In the genomic region with DNA sequence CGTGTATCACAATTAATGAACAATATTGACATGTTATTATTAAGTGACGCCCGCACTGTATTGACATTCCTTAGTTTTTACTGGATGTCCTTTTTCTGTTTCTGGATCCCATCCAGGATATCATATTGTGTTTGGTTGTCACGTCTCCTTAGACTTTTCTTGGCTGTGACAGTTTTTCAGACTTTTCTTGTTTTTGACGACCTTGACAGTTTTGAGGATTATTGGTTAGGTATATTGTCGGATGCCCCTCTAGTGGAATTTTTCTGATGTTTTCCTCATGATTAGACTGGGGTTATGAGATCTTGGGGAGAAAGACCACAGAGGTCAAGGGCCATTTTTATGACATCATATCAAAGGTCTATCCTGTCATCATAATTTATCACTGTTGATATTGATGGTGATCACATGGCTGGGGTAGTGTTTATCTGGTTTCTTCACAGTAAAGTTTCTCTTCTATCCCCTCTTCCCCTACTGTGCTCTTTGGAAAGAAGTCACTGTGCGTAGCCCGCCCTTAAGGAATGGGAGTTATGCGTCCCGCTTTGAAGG, we compare ENCODE assay signal across 19 cellular contexts. TPM values are rescaled to one million over a fixed set of nuclear protein-coding genes. Genes with fewer than 3 reads are reported as not detected.
A peak's percentile ranks its signal among the peaks of the same experiment; 100 is the strongest.
DNase-seq lines count a peak whose midpoint lies in the region; ATAC-seq, FAIRE-seq and TF ChIP-seq lines count a peak whose summit lies in the region.
"Had no signal": no experiment of that assay in that cellular context is flagged by ENCODE, and none has a peak within 500 bp of the region (broad histone marks: within the 10 kb centered on the region; RNA-seq: fewer than 3 reads in every experiment).

No MANE protein-coding gene starts in this region.

- H3K79me1 ChIP-seq in IMR-90 (ENCODE audit: low read depth in 1 of 2, low read length in 2 of 2) = peaks cover 27 to 35% of the 10 kb centered on the region in 2 experiments
- peaks cover 5% of the 10 kb centered on the region for H3K79me1 ChIP-seq in mesendoderm (ENCODE audit: low read length)

- no peak overlapping the region for H3K4me3 ChIP-seq in A549
- H3K4me3 ChIP-seq in Caco-2 (ENCODE audit: low read depth, low read length) = no peak overlapping the region
- no peak overlapping the region for H3K4me3 ChIP-seq in IMR-90 (ENCODE audit: insufficient read depth, low read depth, low read length)
- H3K4me3 ChIP-seq in mesendoderm (ENCODE audit: low read length) = no peak overlapping the region
- no peak overlapping the region for H3K4me3 ChIP-seq in gastrocnemius medialis
- H3K4me3 ChIP-seq: BLaER1 had no signal

- no TSS peak for BruUV-seq in Caco-2 (replicated peaks; lab: Mats Ljungman, UMichigan)
- no TSS peak for BruUV-seq in IMR-90 (replicated peaks; lab: Mats Ljungman, UMichigan)

- no peak overlapping the region for H2BK15ac ChIP-seq in IMR-90 (ENCODE audit: low read depth, low read length)
- H2BK15ac ChIP-seq in mesendoderm (replicated peaks; ENCODE audit: low read depth) = no peak overlapping the region

- peak overlapping the region; percentile 44 for H3K27ac Mint-ChIP-seq in Caco-2 (ENCODE audit: unreplicated experiment)
- H3K27ac Mint-ChIP-seq: B cell; CD8-positive, alpha-beta T cell had no signal

- H3K9me3 ChIP-seq in A549 (no peaks in the 10 kb centered on the region), Caco-2 (no peaks in the 10 kb centered on the region), IMR-90 (ENCODE audit: control insufficient read depth, insufficient read depth, low read length) (no peaks in the 10 kb centered on the region), gastrocnemius medialis (no peaks in the 10 kb centered on the region)
- H3K9me3 ChIP-seq: BLaER1 had no signal

- no peaks in the 10 kb centered on the region for H3K9me3 Mint-ChIP-seq in Caco-2 (ENCODE audit: unreplicated experiment)
- H3K9me3 Mint-ChIP-seq: CD4-positive, CD25-positive, alpha-beta regulatory T cell; CD8-positive, alpha-beta T cell had no signal

- FAIRE-seq in A549 (lab: Jason Lieb, UNC) = no peak
- FAIRE-seq: G401.6, GM12892, H1 had no signal

- H4K8ac ChIP-seq in IMR-90 (ENCODE audit: low read depth in 2 of 2, low read length in 2 of 2) (no peak overlapping the region), mesendoderm (ENCODE audit: low read depth, low read length) (no peak overlapping the region)

- TF ChIP-seq POLR2A in A549 (IDR thresholded peaks at IDR 0.05; ENCODE audit: low read length) (no peak), IMR-90 (IDR thresholded peaks at IDR 0.05; ENCODE audit: low read depth, low read length) (no peak), gastrocnemius medialis (IDR thresholded peaks at IDR 0.05) (no peak)

- DNase-seq in A549 (ENCODE audit: low read depth in 1 of 2, low spot score in 1 of 2) = no peak
- DNase-seq in Caco-2 = no peak
- DNase-seq in IMR-90 = no peak
- DNase-seq in mesendoderm = peak; percentile 33
- no peak for DNase-seq in gastrocnemius medialis
- DNase-seq in DMS 273 (lab: John Stamatoyannopoulos, UW; ENCODE audit: unreplicated experiment) = no peak
- DNase-seq: Calu3; CD4-positive, CD25-positive, alpha-beta regulatory T cell; CD8-positive, alpha-beta T cell; DMS153; DND-41; H7; HCEC 1CT had no signal

- H3K4ac ChIP-seq in IMR-90 (ENCODE audit: low read depth, low read length) (no peak overlapping the region), mesendoderm (ENCODE audit: low read depth, low read length) (no peak overlapping the region)

- peaks cover 47% of the 10 kb centered on the region for H3K36me3 Mint-ChIP-seq in Caco-2 (ENCODE audit: insufficient read depth, unreplicated experiment)

- no peaks in the 10 kb centered on the region for H3K27me3 ChIP-seq in Caco-2 (replicated peaks; ENCODE audit: control insufficient read depth, insufficient read depth, low read length)
- H3K27me3 ChIP-seq in IMR-90 (ENCODE audit: control insufficient read depth, insufficient read depth, low read length) = no peaks in the 10 kb centered on the region
- H3K27me3 ChIP-seq in mesendoderm (ENCODE audit: insufficient read depth, low read length, poor library complexity) = no peaks in the 10 kb centered on the region
- H3K27me3 ChIP-seq in gastrocnemius medialis = no peaks in the 10 kb centered on the region
- H3K27me3 ChIP-seq: BLaER1 had no signal

- in situ Hi-C loops in IMR-90 (cut with MboI; ENCODE audit: low sequenced_read_pairs) = no loop called here
- in situ Hi-C loops in gastrocnemius medialis (cut with MboI; ENCODE audit: low sequenced_read_pairs in 4 of 4) = no loop called here

- no peak overlapping the region for H2BK20ac ChIP-seq in IMR-90 (ENCODE audit: low read depth, low read length)

- H3K79me2 ChIP-seq in mesendoderm (ENCODE audit: control insufficient read depth, insufficient read depth, low read length) = peaks cover 2% of the 10 kb centered on the region

- H4K20me1 ChIP-seq in IMR-90 (ENCODE audit: insufficient read depth, low read length) = no peaks in the 10 kb centered on the region

- H3K4me2 ChIP-seq in A549 = no peak overlapping the region
- H3K4me2 ChIP-seq in IMR-90 (ENCODE audit: low read depth, low read length) = no peak overlapping the region
- H3K4me2 ChIP-seq in mesendoderm (ENCODE audit: low read length) = no peak overlapping the region
- H3K4me2 ChIP-seq: BLaER1 had no signal

- no peak overlapping the region for H4K91ac ChIP-seq in IMR-90 (ENCODE audit: insufficient read depth, low read depth, low read length)

- no peaks in the 10 kb centered on the region; the same call in none of the 2 replicates for H3K36me3 ChIP-seq in Caco-2 (ENCODE audit: control insufficient read depth, insufficient read depth, low read length)
- peaks cover 7% of the 10 kb centered on the region for H3K36me3 ChIP-seq in IMR-90 (ENCODE audit: control insufficient read depth, insufficient read depth, low read length)
- no peaks in the 10 kb centered on the region for H3K36me3 ChIP-seq in mesendoderm (ENCODE audit: control insufficient read depth, insufficient read depth, low read length)
- H3K36me3 ChIP-seq in gastrocnemius medialis = peaks cover 6 to 16% of the 10 kb centered on the region in 2 donors

- no peak overlapping the region for H2BK5ac ChIP-seq in IMR-90 (ENCODE audit: low read depth, low read length, poor library complexity, severe bottlenecking)
- H2BK5ac ChIP-seq in mesendoderm (ENCODE audit: low read length) = no peak overlapping the region

- H3K4me3 Mint-ChIP-seq in Caco-2 (ENCODE audit: unreplicated experiment) = no peak overlapping the region
- H3K4me3 Mint-ChIP-seq: B cell; CD4-positive, CD25-positive, alpha-beta regulatory T cell; CD8-positive, alpha-beta T cell had no signal

- TF ChIP-seq CTCF in A549 (IDR thresholded peaks at IDR 0.05) (no peak), Caco-2 (IDR thresholded peaks at IDR 0.05; ENCODE audit: insufficient read depth in 1 of 2, low read depth in 1 of 2, low read length in 1 of 2, severe bottlenecking in 1 of 2, unreplicated experiment in 1 of 2) (no peak), IMR-90 (conservative IDR thresholded peaks at IDR 0.05; ENCODE audit: low read depth, low read length) (no peak), gastrocnemius medialis (IDR thresholded peaks at IDR 0.05 in 4 of 5, conservative IDR thresholded peaks at IDR 0.05 in 1 of 5) (no peak)

- dilution Hi-C loops in IMR-90 (cut with HindIII; ENCODE audit: low sequenced_read_pairs, unreplicated experiment) = no loop called here

- POLR2A ChIA-PET in A549 (lab: Yijun Ruan, JAX) (no interaction called here), Caco-2 (lab: Charles Lee) (no interaction called here), IMR-90 (lab: Charles Lee; ENCODE audit: unreplicated experiment) (no interaction called here)

- no peak for TF ChIP-seq RAD21 in A549 (conservative IDR thresholded peaks at IDR 0.05 in 1 of 2, IDR thresholded peaks at IDR 0.05 in 1 of 2)
- no peak for TF ChIP-seq RAD21 in IMR-90 (IDR thresholded peaks at IDR 0.05; ENCODE audit: low read length)

- intact Hi-C loops in Caco-2 (cut with micrococcal nuclease; ENCODE audit: unreplicated experiment) = no loop called here
- intact Hi-C loops in IMR-90 (cut with micrococcal nuclease) = no loop called here
- intact Hi-C loops in gastrocnemius medialis (cut with DNase I; ENCODE audit: low total_unique reads) = loop anchor here (10.0 kb wide), 1 partner anchor 135 kb away; no protein-coding TSS in a partner anchor

- H3K27ac ChIP-seq in A549 (no peak overlapping the region), IMR-90 (ENCODE audit: insufficient read depth, low read length) (no peak overlapping the region), mesendoderm (ENCODE audit: low read depth, low read length) (no peak overlapping the region), gastrocnemius medialis (no peak overlapping the region)
- H3K27ac ChIP-seq: BLaER1, C4-2B had no signal

- H3K4me1 Mint-ChIP-seq in Caco-2 (ENCODE audit: low read depth, unreplicated experiment) = peaks cover 18% of the 10 kb centered on the region

- no peaks in the 10 kb centered on the region for H3K27me3 Mint-ChIP-seq in Caco-2 (ENCODE audit: insufficient read depth, unreplicated experiment)
- H3K27me3 Mint-ChIP-seq: B cell; CD4-positive, CD25-positive, alpha-beta regulatory T cell had no signal

- H3K9ac ChIP-seq in IMR-90 (ENCODE audit: low read depth, low read length) = no peak overlapping the region
- H3K9ac ChIP-seq in mesendoderm (ENCODE audit: low read length) = no peak overlapping the region
- H3K9ac ChIP-seq: BLaER1 had no signal

- no peak overlapping the region for H2AK9ac ChIP-seq in IMR-90 (replicated peaks; ENCODE audit: low read depth, low read length, poor library complexity)

- H3K18ac ChIP-seq in IMR-90 (ENCODE audit: low read depth, low read length) (no peak overlapping the region), mesendoderm (ENCODE audit: low read length) (no peak overlapping the region)

- 84% methylated on average over 10 of the region's 10 CpGs for WGBS in A549 (ENCODE audit: missing lambda C conversion rate)
- 100% methylated on average over 2 of the region's 10 CpGs; no CpG with 5 or more reads in 1 of the 2 experiments for WGBS in IMR-90 (ENCODE audit: extremely low coverage in 2 of 2, insufficient read length in 1 of 2), 2 experiments
- WGBS in mesendoderm (ENCODE audit: extremely low coverage, insufficient coverage, low lambda C conversion rate) = no CpG with 5 or more reads among the region's 10 CpGs

- no peak overlapping the region for H2BK120ac ChIP-seq in IMR-90 (ENCODE audit: low read depth, low read length)
- no peak overlapping the region for H2BK120ac ChIP-seq in mesendoderm (ENCODE audit: low read depth, low read length)

- H3K23ac ChIP-seq in IMR-90 (ENCODE audit: low read depth, low read length) (no peak overlapping the region), mesendoderm (ENCODE audit: low read length) (no peak overlapping the region)

- ATAC-seq in A549 = no peak
- ATAC-seq in IMR-90 (ENCODE audit: low read depth) = no peak
- no peak for ATAC-seq in gastrocnemius medialis
- ATAC-seq: CD8-positive, alpha-beta T cell had no signal

- no peak for TF ChIP-seq EP300 in A549 (IDR thresholded peaks at IDR 0.05)

- H3K4me1 ChIP-seq in A549 (peaks cover 9% of the 10 kb centered on the region; the same call in 2 of the 3 replicates), Caco-2 (no peaks in the 10 kb centered on the region), IMR-90 (ENCODE audit: control insufficient read depth, insufficient read depth, low read length) (0 out of 2 replicates have a peak, but pooled peaks cover 2% of the 10 kb centered on the region), mesendoderm (ENCODE audit: control insufficient read depth, low read depth, low read length) (no peaks in the 10 kb centered on the region), gastrocnemius medialis (peaks cover 0 to 22% of the 10 kb centered on the region in 2 donors)
- H3K4me1 ChIP-seq: BLaER1 had no signal

- H2AFZ ChIP-seq in IMR-90 (replicated peaks; ENCODE audit: low read length, poor library complexity) = no peak overlapping the region

- no peak overlapping the region for H4K5ac ChIP-seq in IMR-90 (ENCODE audit: low read depth, low read length)
- H4K5ac ChIP-seq in mesendoderm (ENCODE audit: low read length) = no peak overlapping the region

- H3K56ac ChIP-seq in IMR-90 (ENCODE audit: extremely low read depth, insufficient read depth, low read length) = no peak overlapping the region
- H3K56ac ChIP-seq in mesendoderm (ENCODE audit: low read length) = no peak overlapping the region

- no peak overlapping the region for H2AK5ac ChIP-seq in IMR-90 (ENCODE audit: low read depth, low read length)
- no peak overlapping the region for H2AK5ac ChIP-seq in mesendoderm (ENCODE audit: low read length)

- CTCF ChIA-PET in A549 (lab: Yijun Ruan, JAX) (interaction anchor here (0.6 to 2.5 kb wide), 4 partner anchors 8 to 309 kb away, joined by 3 to 12 read pairs (median 3); a partner anchor contains a TSS), Caco-2 (lab: Charles Lee) (interaction anchor here (0.7 kb wide), 1 partner anchor 222 kb away, joined by 8 read pairs; no protein-coding TSS in a partner anchor), IMR-90 (lab: Yijun Ruan, JAX) (no interaction called here)

- peaks cover 12% of the 10 kb centered on the region for H3K9me1 ChIP-seq in IMR-90 (ENCODE audit: insufficient read depth, low read length)

- no peak overlapping the region for H3K14ac ChIP-seq in IMR-90 (replicated peaks; ENCODE audit: low read depth, low read length)

RNA-seq across cellular contexts. Expression of a gene that starts 11.1 kb away (rescaled TPM):
- 4.7 and 6.1 TPM in 2 replicates for polyA plus RNA-seq in A549 (2011; rRNA removed)
- 3.0 TPM in 2 replicates for polyA plus RNA-seq in A549 (2012; cell fraction: cytosol; rRNA removed)
- polyA plus RNA-seq in A549 (2012; cell fraction: nucleus; rRNA removed) = 2.4 and 2.5 TPM in 2 replicates
- polyA plus RNA-seq in A549 (2017; fragmentation: RNase III; extraction: RNeasy Plus Mini Kit Qiagen cat#74134 plus additional on column Dnase treatment) = 5.0 to 6.0 TPM (median 5.7 TPM) in 3 replicates
- 2.8 and 3.6 TPM in 2 replicates for polyA minus RNA-seq in A549 (2011; rRNA and poly(A)+ RNA removed)
- total RNA-seq in Caco-2 (2022) = 28.9 and 30.6 TPM in 2 replicates
- total RNA-seq in IMR-90 (2012; rRNA removed) = 1.4 TPM in 2 replicates
- 2.2 and 2.3 TPM in 2 replicates for polyA plus RNA-seq in IMR-90 (2012; rRNA removed)
- polyA plus RNA-seq in IMR-90 (2012; cell fraction: cytosol; rRNA removed) = 1.4 and 1.6 TPM in 2 replicates
- 1.4 and 2.0 TPM in 2 replicates for polyA plus RNA-seq in IMR-90 (2012; cell fraction: nucleus; rRNA removed; ENCODE audit: low replicate concordance)
- 12.7 TPM for polyA plus RNA-seq in mesendoderm (2013, experiment 1 of 2)
- 13.3 TPM for polyA plus RNA-seq in mesendoderm (2013, experiment 2 of 2)
- total RNA-seq in gastrocnemius medialis = 10 to 100 TPM in 2 of 4 donors, 1 to 10 TPM in 2; 5.0 to 14.8 (median 9.6) TPM

RNA-seq across cellular contexts. Expression of a gene that starts 41.4 kb away (rescaled TPM):
- polyA plus RNA-seq in A549 (2011; rRNA removed) (532 and 555 TPM in 2 replicates), A549 (2017; fragmentation: RNase III; extraction: RNeasy Plus Mini Kit Qiagen cat#74134 plus additional on column Dnase treatment) (432 to 458 TPM (median 447 TPM) in 3 replicates), IMR-90 (2012; rRNA removed) (357 and 382 TPM in 2 replicates)
- polyA plus RNA-seq in A549 (2012; cell fraction: cytosol; rRNA removed) = 296 and 340 TPM in 2 replicates
- 90.5 and 99.1 TPM in 2 replicates for polyA plus RNA-seq in A549 (2012; cell fraction: nucleus; rRNA removed)
- 154 and 162 TPM in 2 replicates for polyA minus RNA-seq in A549 (2011; rRNA and poly(A)+ RNA removed)
- total RNA-seq in Caco-2 (2022) (568 and 613 TPM in 2 replicates), IMR-90 (2012; rRNA removed) (343 and 367 TPM in 2 replicates), gastrocnemius medialis (100 to 1,000 TPM; 317 to 429 (median 402) TPM)
- polyA plus RNA-seq in IMR-90 (2012; cell fraction: cytosol; rRNA removed) = 102 and 204 TPM in 2 replicates
- polyA plus RNA-seq in IMR-90 (2012; cell fraction: nucleus; rRNA removed; ENCODE audit: low replicate concordance) = 118 and 283 TPM in 2 replicates
- 435 TPM for polyA plus RNA-seq in mesendoderm (2013, experiment 1 of 2)
- polyA plus RNA-seq in mesendoderm (2013, experiment 2 of 2) = 440 TPM

RNA-seq across cellular contexts. Expression of a gene that starts 41.6 kb away (rescaled TPM):
- polyA plus RNA-seq in A549 (2011; rRNA removed) (10.0 and 19.0 TPM in 2 replicates), A549 (2017; fragmentation: RNase III; extraction: RNeasy Plus Mini Kit Qiagen cat#74134 plus additional on column Dnase treatment) (8.0 to 8.3 TPM (median 8.3 TPM) in 3 replicates), IMR-90 (2012; rRNA removed) (4.2 and 6.4 TPM in 2 replicates)
- polyA plus RNA-seq in A549 (2012; cell fraction: cytosol; rRNA removed) = 1.4 and 2.1 TPM in 2 replicates
- 0.79 and 1.7 TPM in 2 replicates for polyA plus RNA-seq in A549 (2012; cell fraction: nucleus; rRNA removed)
- polyA minus RNA-seq in A549 (2011; rRNA and poly(A)+ RNA removed) = 2.2 and 2.5 TPM in 2 replicates
- total RNA-seq in Caco-2 (2022) (27.8 and 27.9 TPM in 2 replicates), IMR-90 (2012; rRNA removed) (3.0 and 6.1 TPM in 2 replicates), gastrocnemius medialis (10 to 100 TPM in 1 of 4 donors, 1 to 10 TPM in 3; 1.7 to 11.4 (median 8.7) TPM)
- polyA plus RNA-seq in IMR-90 (2012; cell fraction: cytosol; rRNA removed) = 0.41 and 0.61 TPM in 2 replicates
- 1.6 and 8.8 TPM in 2 replicates for polyA plus RNA-seq in IMR-90 (2012; cell fraction: nucleus; rRNA removed; ENCODE audit: low replicate concordance)
- 20.3 TPM for polyA plus RNA-seq in mesendoderm (2013, experiment 1 of 2)
- polyA plus RNA-seq in mesendoderm (2013, experiment 2 of 2) = 21.7 TPM
